ENCODE assay signal across 22 cellular contexts in genomic region chr6:35566794-35567193, GRCh38. TPM values are rescaled to one million over a fixed set of nuclear protein-coding genes. Genes with fewer than 3 reads are reported as not detected.
DNase-seq lines count a peak whose midpoint lies in the region; ATAC-seq, FAIRE-seq and TF ChIP-seq lines count a peak whose summit lies in the region.
"Had no signal": no experiment of that assay in that cellular context is flagged by ENCODE, and none has a peak within 500 bp of the region (broad histone marks: within the 10 kb centered on the region; RNA-seq: fewer than 3 reads in every experiment).

No MANE protein-coding gene starts in this region.

- H3K79me2 ChIP-seq in hepatocyte (no peaks in the 10 kb centered on the region), neural progenitor cell (ENCODE audit: low read depth) (peaks cover 33% of the 10 kb centered on the region)

- CTCF ChIA-PET in WTC11 (lab: Charles Lee), result interaction anchor here (0.9 to 1.4 kb wide), 3 partner anchors 14 to 173 kb away, joined by 3 to 5 read pairs (median 3); no protein-coding TSS in a partner anchor

- DNase-seq in activated T-cell treated with anti-CD3 and anti-CD28 coated beads, Interleukin-2, amount 50 U/mL, for 24 hours, result no peak
- DNase-seq in activated T-cell treated with anti-CD3 and anti-CD28 coated beads, Interleukin-2, amount 50 U/mL, for 72 hours, result no peak
- DNase-seq in WTC11 (ENCODE audit: low spot score) (no peak), hepatocyte (ENCODE audit: low spot score) (peak; percentile 26), neural progenitor cell (ENCODE audit: low spot score) (peak; percentile 71), GM19239 (ENCODE audit: insufficient read length, low spot score) (no peak), vagina (ENCODE audit: extremely low spot score in 2 of 2) (no peak)
- no peak for DNase-seq in NK-92 treated with Interleukin-12 subunit alpha and Interleukin-12 subunit beta, amount 100 ng/mL, for 24 hours (lab: John Stamatoyannopoulos, UW)
- DNase-seq: BE2C; CD4-positive, CD25-positive, alpha-beta regulatory T cell; COR-L47; DMS 273 treated with DMSO at 0.1 percent for 48 hours; HCEC 1CT; NCI-H1105; NCI-H2081; NCI-H446 treated with DMSO at 0.1 percent for 48 hours; NCI-H69 had no signal

- H3K9me2 ChIP-seq in hepatocyte (replicated peaks; ENCODE audit: insufficient read depth), result no peaks in the 10 kb centered on the region

- no peak overlapping the region for H2AFZ ChIP-seq in hepatocyte
- H2AFZ ChIP-seq in neural progenitor cell (replicated peaks), result peak overlapping the region; percentile 68

- H3K27me3 Mint-ChIP-seq in activated T-cell treated with anti-CD3 and anti-CD28 coated beads, Interleukin-2, amount 50 U/mL, for 24 hours, result peaks cover 4% of the 10 kb centered on the region
- peaks cover 10% of the 10 kb centered on the region for H3K27me3 Mint-ChIP-seq in activated T-cell treated with anti-CD3 and anti-CD28 coated beads, Interleukin-2, amount 50 U/mL, for 72 hours (ENCODE audit: low read depth)
- H3K27me3 Mint-ChIP-seq in WTC11 (ENCODE audit: low read depth) (no peaks in the 10 kb centered on the region), neural progenitor cell (ENCODE audit: insufficient read depth, low read depth) (peaks cover 6% of the 10 kb centered on the region)

- H3K4me2 ChIP-seq in hepatocyte (peak overlapping the region; percentile 63), neural progenitor cell (peak overlapping the region; percentile 87)

- peaks cover 6% of the 10 kb centered on the region for H3K4me1 Mint-ChIP-seq in activated T-cell treated with anti-CD3 and anti-CD28 coated beads, Interleukin-2, amount 50 U/mL, for 24 hours (ENCODE audit: low read depth)
- no peaks in the 10 kb centered on the region for H3K4me1 Mint-ChIP-seq in activated T-cell treated with anti-CD3 and anti-CD28 coated beads, Interleukin-2, amount 50 U/mL, for 72 hours (ENCODE audit: low read depth)
- peaks cover 20% of the 10 kb centered on the region for H3K4me1 Mint-ChIP-seq in WTC11
- peaks cover 5% of the 10 kb centered on the region for H3K4me1 Mint-ChIP-seq in neural progenitor cell

- FAIRE-seq in GM19239 (lab: Jason Lieb, UNC), result no peak
- FAIRE-seq: G401.6, RCC 7860 had no signal

- no peaks in the 10 kb centered on the region for H3K36me3 ChIP-seq in hepatocyte (replicated peaks; ENCODE audit: insufficient read depth, low read depth)
- no peaks in the 10 kb centered on the region for H3K36me3 ChIP-seq in neural progenitor cell
- no peaks in the 10 kb centered on the region for H3K36me3 ChIP-seq in vagina
- H3K36me3 ChIP-seq: BE2C had no signal

- no peaks in the 10 kb centered on the region for H4K20me1 ChIP-seq in hepatocyte (ENCODE audit: insufficient read depth, poor library complexity, severe bottlenecking)
- peaks cover 30% of the 10 kb centered on the region for H4K20me1 ChIP-seq in neural progenitor cell (ENCODE audit: low read depth)

- H3K27ac Mint-ChIP-seq in activated T-cell treated with anti-CD3 and anti-CD28 coated beads, Interleukin-2, amount 50 U/mL, for 24 hours, result peak overlapping the region; percentile 53
- H3K27ac Mint-ChIP-seq in activated T-cell treated with anti-CD3 and anti-CD28 coated beads, Interleukin-2, amount 50 U/mL, for 72 hours, result no peak overlapping the region
- H3K27ac Mint-ChIP-seq in WTC11 (no peak overlapping the region), neural progenitor cell (peak overlapping the region; percentile 71)

- TF ChIP-seq CTCF in WTC11 (IDR thresholded peaks at IDR 0.05) (no peak), hepatocyte (IDR thresholded peaks at IDR 0.05; ENCODE audit: poor library complexity) (no peak), neural progenitor cell (IDR thresholded peaks at IDR 0.05) (no peak), vagina (IDR thresholded peaks at IDR 0.05) (no peak)

- H3K27ac ChIP-seq in hepatocyte (peak overlapping the region; percentile 18), neural progenitor cell (peak overlapping the region; percentile 61), vagina (no peak overlapping the region)

- H3K27me3 ChIP-seq in hepatocyte (no peaks in the 10 kb centered on the region), neural progenitor cell (no peaks in the 10 kb centered on the region), vagina (no peaks in the 10 kb centered on the region)
- H3K27me3 ChIP-seq: BE2C had no signal

- H3K9me3 Mint-ChIP-seq in activated T-cell treated with anti-CD3 and anti-CD28 coated beads, Interleukin-2, amount 50 U/mL, for 24 hours, result no peaks in the 10 kb centered on the region
- H3K9me3 Mint-ChIP-seq in activated T-cell treated with anti-CD3 and anti-CD28 coated beads, Interleukin-2, amount 50 U/mL, for 72 hours, result no peaks in the 10 kb centered on the region
- H3K9me3 Mint-ChIP-seq in WTC11 (peaks cover 10% of the 10 kb centered on the region), neural progenitor cell (peaks cover 14% of the 10 kb centered on the region)
- H3K9me3 Mint-ChIP-seq: CD4-positive, CD25-positive, alpha-beta regulatory T cell had no signal

- POLR2A ChIA-PET in WTC11 (lab: Charles Lee), result no interaction called here

- intact Hi-C loops in vagina (cut with DNase I), result no loop called here

- H3K9ac ChIP-seq in neural progenitor cell, result peak overlapping the region; percentile 65

- no peak for ATAC-seq in activated T-cell treated with anti-CD3 and anti-CD28 coated beads, Interleukin-2, amount 50 U/mL, for 72 hours (replicated peaks in 1 of 2)
- ATAC-seq in WTC11, result peak; percentile 21; the same call in 1 of the 2 replicates
- ATAC-seq: Right ventricle myocardium inferior had no signal

- no peak for TF ChIP-seq POLR2A in vagina (IDR thresholded peaks at IDR 0.05)

- H3K9me3 ChIP-seq in hepatocyte (ENCODE audit: low read depth) (no peaks in the 10 kb centered on the region), neural progenitor cell (ENCODE audit: low read depth) (no peaks in the 10 kb centered on the region), vagina (no peaks in the 10 kb centered on the region)
- H3K9me3 ChIP-seq: BE2C had no signal

- H3K4me1 ChIP-seq in hepatocyte (ENCODE audit: insufficient read depth), result peaks cover 9% of the 10 kb centered on the region
- peaks cover 20% of the 10 kb centered on the region for H3K4me1 ChIP-seq in neural progenitor cell
- H3K4me1 ChIP-seq in vagina, result no peaks in the 10 kb centered on the region

- no peak overlapping the region for H3K4me3 Mint-ChIP-seq in activated T-cell treated with anti-CD3 and anti-CD28 coated beads, Interleukin-2, amount 50 U/mL, for 24 hours
- no peak overlapping the region for H3K4me3 Mint-ChIP-seq in activated T-cell treated with anti-CD3 and anti-CD28 coated beads, Interleukin-2, amount 50 U/mL, for 72 hours
- H3K4me3 Mint-ChIP-seq in WTC11 (no peak overlapping the region), neural progenitor cell (no peak overlapping the region)
- H3K4me3 Mint-ChIP-seq: CD4-positive, CD25-positive, alpha-beta regulatory T cell had no signal

- H3K36me3 Mint-ChIP-seq in activated T-cell treated with anti-CD3 and anti-CD28 coated beads, Interleukin-2, amount 50 U/mL, for 24 hours (ENCODE audit: low read depth), result peaks cover 7% of the 10 kb centered on the region
- no peaks in the 10 kb centered on the region for H3K36me3 Mint-ChIP-seq in activated T-cell treated with anti-CD3 and anti-CD28 coated beads, Interleukin-2, amount 50 U/mL, for 72 hours (ENCODE audit: insufficient read depth in 2 of 2)
- H3K36me3 Mint-ChIP-seq in WTC11 (peaks cover 11% of the 10 kb centered on the region), neural progenitor cell (peaks cover 2% of the 10 kb centered on the region)
- H3K36me3 Mint-ChIP-seq: CD4-positive, CD25-positive, alpha-beta regulatory T cell had no signal

- H3K4me3 ChIP-seq in hepatocyte (no peak overlapping the region), neural progenitor cell (peak overlapping the region; percentile 44), vagina (no peak overlapping the region)

- 37% methylated on average over 8 of the region's 8 CpGs for WGBS in hepatocyte (ENCODE audit: low lambda C conversion rate, missing lambda C conversion rate)

- peaks cover 43% of the 10 kb centered on the region for H3F3A ChIP-seq in neural progenitor cell (ENCODE audit: low read depth)

TF ChIP-seq in WTC11, 78 proteins besides CTCF, POLR2A, EP300 and RAD21 (continues in another document):
- TF ChIP-seq NR1H2 (CRISPR knock-in tag; IDR thresholded peaks at IDR 0.05) (no peak), ZNF396 (CRISPR knock-in tag; IDR thresholded peaks at IDR 0.05; ENCODE audit: borderline replicate concordance) (no peak), ZMAT4 (CRISPR knock-in tag; IDR thresholded peaks at IDR 0.05) (no peak), OVOL2 (CRISPR knock-in tag; IDR thresholded peaks at IDR 0.05; ENCODE audit: borderline replicate concordance) (no peak), HMGA2 (CRISPR knock-in tag; IDR thresholded peaks at IDR 0.05) (no peak), ERG (CRISPR knock-in tag; IDR thresholded peaks at IDR 0.05) (no peak), ZNF138 (CRISPR knock-in tag; conservative IDR thresholded peaks at IDR 0.05) (no peak), GTF2I (CRISPR knock-in tag; conservative IDR thresholded peaks at IDR 0.05) (no peak), TCF7 (CRISPR knock-in tag; IDR thresholded peaks at IDR 0.05; ENCODE audit: low read depth) (no peak), FOXJ3 (CRISPR knock-in tag; IDR thresholded peaks at IDR 0.05; ENCODE audit: borderline replicate concordance) (no peak)
- TF ChIP-seq, protein P1, sequence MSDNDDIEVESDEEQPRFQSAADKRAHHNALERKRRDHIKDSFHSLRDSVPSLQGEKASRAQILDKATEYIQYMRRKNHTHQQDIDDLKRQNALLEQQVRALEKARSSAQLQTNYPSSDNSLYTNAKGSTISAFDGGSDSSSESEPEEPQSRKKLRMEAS (CRISPR knock-in tag; IDR thresholded peaks at IDR 0.05), result no peak

RNA-seq across cellular contexts. Expression of gene TULP1, which starts 54.1 kb away (rescaled TPM):
- total RNA-seq in activated T-cell treated with anti-CD3 and anti-CD28 coated beads, Interleukin-2, amount 50 U/mL, for 72 hours, result not detected
- total RNA-seq in WTC11 (2021) (2.9 to 4.3 TPM (median 3.4 TPM) in 3 replicates), hepatocyte (not detected in 2 replicates), neural progenitor cell (ENCODE audit: low replicate concordance) (0.46 TPM in 1 of 2 replicates, not detected in the other), vagina (not detected)
- polyA plus RNA-seq in hepatocyte, result 0.39 and 1.3 TPM in 2 replicates
- total RNA-seq: A172; CD4-positive, CD25-positive, alpha-beta regulatory T cell; LHCN-M2; Right ventricle myocardium inferior had no signal
- polyA plus RNA-seq: CD4-positive, CD25-positive, alpha-beta regulatory T cell had no signal

Comparison
In these comparisons a context has a peak if more than half of its experiments do, and no peak if none do; other contexts are left out.
1. H3K27ac Mint-ChIP-seq: peak in activated T-cell treated with anti-CD3 and anti-CD28 coated beads, Interleukin-2, amount 50 U/mL, for 24 hours (single experiment) and neural progenitor cell (single experiment); none in activated T-cell treated with anti-CD3 and anti-CD28 coated beads, Interleukin-2, amount 50 U/mL, for 72 hours (single experiment) and WTC11 (single experiment).
2. DNase-seq: peak in hepatocyte (single experiment) and neural progenitor cell (single experiment); none in activated T-cell treated with anti-CD3 and anti-CD28 coated beads, Interleukin-2, amount 50 U/mL, for 24 hours (single experiment), activated T-cell treated with anti-CD3 and anti-CD28 coated beads, Interleukin-2, amount 50 U/mL, for 72 hours (0 of 2), WTC11 (single experiment), GM19239 (single experiment), NK-92 treated with Interleukin-12 subunit alpha and Interleukin-12 subunit beta, amount 100 ng/mL, for 24 hours (single experiment) and vagina (0 of 2).